In the genomic region with DNA sequence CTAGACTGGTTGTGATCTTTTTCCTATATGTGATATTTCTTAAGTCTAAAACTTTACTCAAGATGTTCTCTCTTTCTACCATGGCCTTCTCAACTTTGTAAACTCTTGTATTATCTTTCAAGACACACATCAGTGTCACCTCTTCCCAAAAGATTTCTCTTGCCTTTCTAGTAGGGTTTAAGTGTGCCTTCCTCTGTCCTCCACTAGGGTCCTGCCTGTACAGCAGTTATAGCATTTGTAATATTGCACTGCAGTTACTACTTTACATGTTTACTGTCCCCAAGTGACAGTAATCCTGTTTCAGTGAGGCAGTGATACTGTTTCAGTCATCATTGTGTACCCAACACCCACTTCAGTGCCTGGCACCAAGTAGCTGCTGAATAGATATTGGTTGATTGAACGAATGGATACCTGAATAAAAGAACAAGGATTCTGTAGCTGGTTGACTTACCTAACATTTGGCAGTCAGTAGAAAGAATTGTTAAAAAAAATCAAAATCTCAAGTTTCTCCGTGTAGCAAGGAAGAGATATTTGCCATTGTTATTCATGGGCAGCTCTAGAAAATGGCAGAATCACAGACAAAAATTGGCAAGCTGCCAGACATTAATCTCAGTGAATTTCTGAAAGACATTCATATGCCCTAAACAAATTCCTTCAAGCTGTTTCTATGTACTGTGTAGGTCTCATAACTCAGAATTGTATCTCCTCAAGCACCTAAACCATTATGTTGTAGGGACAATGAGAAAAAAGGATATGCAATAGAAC, we compare ENCODE assay signal across 1 cellular context.
TF ChIP-seq lines count a peak whose summit lies in the region.

No MANE protein-coding gene starts in this region.

TF ChIP-seq in WTC11, 78 proteins besides CTCF, POLR2A, EP300 and RAD21:
- TF ChIP-seq, protein P1, sequence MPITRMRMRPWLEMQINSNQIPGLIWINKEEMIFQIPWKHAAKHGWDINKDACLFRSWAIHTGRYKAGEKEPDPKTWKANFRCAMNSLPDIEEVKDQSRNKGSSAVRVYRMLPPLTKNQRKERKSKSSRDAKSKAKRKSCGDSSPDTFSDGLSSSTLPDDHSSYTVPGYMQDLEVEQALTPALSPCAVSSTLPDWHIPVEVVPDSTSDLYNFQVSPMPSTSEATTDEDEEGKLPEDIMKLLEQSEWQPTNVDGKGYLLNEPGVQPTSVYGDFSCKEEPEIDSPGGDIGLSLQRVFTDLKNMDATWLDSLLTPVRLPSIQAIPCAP (CRISPR knock-in tag; IDR thresholded peaks at IDR 0.05): no peak
- TF ChIP-seq, protein P2, sequence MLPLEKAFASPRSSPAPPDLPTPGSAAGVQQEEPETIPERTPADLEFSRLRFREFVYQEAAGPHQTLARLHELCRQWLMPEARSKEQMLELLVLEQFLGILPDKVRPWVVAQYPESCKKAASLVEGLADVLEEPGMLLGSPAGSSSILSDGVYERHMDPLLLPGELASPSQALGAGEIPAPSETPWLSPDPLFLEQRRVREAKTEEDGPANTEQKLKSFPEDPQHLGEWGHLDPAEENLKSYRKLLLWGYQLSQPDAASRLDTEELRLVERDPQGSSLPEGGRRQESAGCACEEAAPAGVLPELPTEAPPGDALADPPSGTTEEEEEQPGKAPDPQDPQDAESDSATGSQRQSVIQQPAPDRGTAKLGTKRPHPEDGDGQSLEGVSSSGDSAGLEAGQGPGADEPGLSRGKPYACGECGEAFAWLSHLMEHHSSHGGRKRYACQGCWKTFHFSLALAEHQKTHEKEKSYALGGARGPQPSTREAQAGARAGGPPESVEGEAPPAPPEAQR (CRISPR knock-in tag; IDR thresholded peaks at IDR 0.05): no peak
- TF ChIP-seq TEAD1 (CRISPR knock-in tag; IDR thresholded peaks at IDR 0.05) (no peak), SMAD4 (CRISPR knock-in tag; IDR thresholded peaks at IDR 0.05) (no peak), SP1 (CRISPR knock-in tag; conservative IDR thresholded peaks at IDR 0.05) (no peak), MYBL2 (CRISPR knock-in tag; IDR thresholded peaks at IDR 0.05) (no peak), ESRRA (CRISPR knock-in tag; IDR thresholded peaks at IDR 0.05; ENCODE audit: borderline replicate concordance) (no peak)
TF ChIP-seq in WTC11: peak in this region for 0.
